In the genomic region with DNA sequence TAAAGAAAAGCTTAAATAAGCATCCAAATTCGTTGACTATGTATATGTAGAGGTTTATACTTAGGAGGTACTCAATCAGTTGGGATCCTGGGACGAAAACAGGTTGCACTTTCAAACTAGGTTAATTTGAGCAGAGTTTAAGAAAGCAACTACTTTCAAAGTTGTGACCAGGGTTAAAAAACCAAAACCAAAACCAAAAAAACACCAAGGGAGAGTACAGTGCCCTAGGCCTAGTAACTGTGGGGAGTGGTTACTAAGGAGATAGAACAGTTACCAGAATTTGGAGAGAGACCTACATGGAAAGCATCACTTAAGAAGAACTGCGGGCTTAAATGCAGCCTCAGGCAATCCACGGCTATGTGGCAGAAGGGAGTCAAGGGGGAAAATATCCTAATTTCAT, we compare ENCODE assay signal across 27 cellular contexts.
A peak's percentile ranks its signal among the peaks of the same experiment; 100 is the strongest.
DNase-seq lines count a peak whose midpoint lies in the region; ATAC-seq and TF ChIP-seq lines count a peak whose summit lies in the region.
"Had no signal": no experiment of that assay in that cellular context is flagged by ENCODE, and none has a peak within 500 bp of the region (broad histone marks: within the 10 kb centered on the region; RNA-seq: fewer than 3 reads in every experiment).

No MANE protein-coding gene starts in this region.

- H3K4me1 Mint-ChIP-seq in activated CD8-positive, alpha-beta memory T cell treated with anti-CD3 and anti-CD28 coated beads, Interleukin-2, amount 10 ng/mL, durations not matched to agents 7 days and 5 days = no peaks in the 10 kb centered on the region
- H3K4me1 Mint-ChIP-seq: endodermal cell, T-cell had no signal

- ATAC-seq in GM18867 (IDR thresholded peaks at IDR 0.05; ENCODE audit: unreplicated experiment) = peak; percentile 95
- ATAC-seq in GM21528 (IDR thresholded peaks at IDR 0.05; ENCODE audit: low FRiP score, unreplicated experiment) = peak; percentile 66
- ATAC-seq in HG03025 (IDR thresholded peaks at IDR 0.05; ENCODE audit: low FRiP score, unreplicated experiment) = peak; percentile 59
- ATAC-seq in SK-N-SH treated with all-trans-retinoic acid at 6 μM for 48 hours = no peak
- no peak for ATAC-seq in activated CD8-positive, alpha-beta memory T cell treated with anti-CD3 and anti-CD28 coated beads, Interleukin-2, amount 10 ng/mL, durations not matched to agents 7 days and 5 days
- ATAC-seq: activated CD8-positive, alpha-beta T cell treated with anti-CD3 and anti-CD28 coated beads, Interleukin-2, amount 10 ng/mL, durations not matched to agents 7 days and 5 days; T-cell had no signal

- DNase-seq in M059J (ENCODE audit: low read depth) (peak; percentile 7), dedifferentiated amniotic fluid mesenchymal stem cell (ENCODE audit: extremely low spot score) (no peak), NCI-H1694 treated with DMSO at 0.1 percent for 48 hours (lab: John Stamatoyannopoulos, UW) (no peak)
- no peak for DNase-seq in activated CD8-positive, alpha-beta memory T cell treated with anti-CD3 and anti-CD28 coated beads, Interleukin-2, amount 10 ng/mL, durations not matched to agents 7 days and 5 days
- DNase-seq: activated CD4-positive, CD25-positive, alpha-beta regulatory T cell treated with anti-CD3 and anti-CD28 coated beads, Interleukin-2, amount 50 U/mL, for 72 hours; activated CD8-positive, alpha-beta T cell treated with anti-CD3 and anti-CD28 coated beads, Interleukin-2, amount 10 ng/mL, durations not matched to agents 7 days and 5 days; activated naive CD4-positive, alpha-beta T cell treated with anti-CD3 and anti-CD28 coated beads for 36 hours; activated T-cell treated with anti-CD3 and anti-CD28 coated beads, Interleukin-2, amount 50 U/mL, for 48 hours; amniotic stem cell; C1 segment of cervical spinal cord; Calu3; endodermal cell; glutamatergic neuron; kidney glomerular epithelial cell; NCI-H1105; NCI-H2029 treated with DMSO at 0.1 percent for 48 hours; NCI-H345; nucleus accumbens; SHP77 treated with DMSO at 0.1 percent for 48 hours; spleen; stimulated activated CD4-positive, alpha-beta T cell treated with anti-CD3 and anti-CD28 coated beads, Interleukin-4, amount 100 ng/mL, for 24 hours; stimulated activated naive CD4-positive, alpha-beta T cell treated with Interleukin-2 at 50 U/mL for 16 hours; T-cell had no signal

- no peaks in the 10 kb centered on the region for H3K36me3 Mint-ChIP-seq in activated CD8-positive, alpha-beta memory T cell treated with anti-CD3 and anti-CD28 coated beads, Interleukin-2, amount 10 ng/mL, durations not matched to agents 7 days and 5 days
- H3K36me3 Mint-ChIP-seq: T-cell had no signal

- CTCF ChIA-PET in activated CD8-positive, alpha-beta memory T cell treated with anti-CD3 and anti-CD28 coated beads, Interleukin-2, amount 10 ng/mL, durations not matched to agents 7 days and 5 days (lab: Charles Lee) = no interaction called here

- no peaks in the 10 kb centered on the region for H3K9me3 Mint-ChIP-seq in activated CD8-positive, alpha-beta memory T cell treated with anti-CD3 and anti-CD28 coated beads, Interleukin-2, amount 10 ng/mL, durations not matched to agents 7 days and 5 days (ENCODE audit: low read depth)

- no peak overlapping the region for H3K4me3 Mint-ChIP-seq in activated CD8-positive, alpha-beta memory T cell treated with anti-CD3 and anti-CD28 coated beads, Interleukin-2, amount 10 ng/mL, durations not matched to agents 7 days and 5 days
- H3K4me3 Mint-ChIP-seq: activated CD8-positive, alpha-beta T cell treated with anti-CD3 and anti-CD28 coated beads, Interleukin-2, amount 10 ng/mL, durations not matched to agents 7 days and 5 days; activated naive CD4-positive, alpha-beta T cell treated with anti-CD3 and anti-CD28 coated beads for 36 hours; endodermal cell; T-cell had no signal

- H3K27ac Mint-ChIP-seq in activated CD8-positive, alpha-beta memory T cell treated with anti-CD3 and anti-CD28 coated beads, Interleukin-2, amount 10 ng/mL, durations not matched to agents 7 days and 5 days = no peak overlapping the region
- H3K27ac Mint-ChIP-seq: activated CD8-positive, alpha-beta T cell treated with anti-CD3 and anti-CD28 coated beads, Interleukin-2, amount 10 ng/mL, durations not matched to agents 7 days and 5 days; activated naive CD4-positive, alpha-beta T cell treated with anti-CD3 and anti-CD28 coated beads for 36 hours; endodermal cell; T-cell had no signal

- peaks cover 4% of the 10 kb centered on the region for H3K27me3 Mint-ChIP-seq in activated CD8-positive, alpha-beta memory T cell treated with anti-CD3 and anti-CD28 coated beads, Interleukin-2, amount 10 ng/mL, durations not matched to agents 7 days and 5 days

TF ChIP-seq in SK-N-SH treated with all-trans-retinoic acid at 6 μM for 48 hours, 23 proteins besides CTCF, POLR2A, EP300 and RAD21:
- TF ChIP-seq, protein P1, sequence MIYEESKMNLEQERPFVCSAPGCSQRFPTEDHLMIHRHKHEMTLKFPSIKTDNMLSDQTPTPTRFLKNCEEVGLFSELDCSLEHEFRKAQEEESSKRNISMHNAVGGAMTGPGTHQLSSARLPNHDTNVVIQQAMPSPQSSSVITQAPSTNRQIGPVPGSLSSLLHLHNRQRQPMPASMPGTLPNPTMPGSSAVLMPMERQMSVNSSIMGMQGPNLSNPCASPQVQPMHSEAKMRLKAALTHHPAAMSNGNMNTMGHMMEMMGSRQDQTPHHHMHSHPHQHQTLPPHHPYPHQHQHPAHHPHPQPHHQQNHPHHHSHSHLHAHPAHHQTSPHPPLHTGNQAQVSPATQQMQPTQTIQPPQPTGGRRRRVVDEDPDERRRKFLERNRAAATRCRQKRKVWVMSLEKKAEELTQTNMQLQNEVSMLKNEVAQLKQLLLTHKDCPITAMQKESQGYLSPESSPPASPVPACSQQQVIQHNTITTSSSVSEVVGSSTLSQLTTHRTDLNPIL (CRISPR knock-in tag; IDR thresholded peaks at IDR 0.05; ENCODE audit: low read depth) = no peak
- TF ChIP-seq TCF4 (CRISPR knock-in tag; IDR thresholded peaks at IDR 0.05; ENCODE audit: borderline replicate concordance) (no peak), GLIS3 (CRISPR knock-in tag; IDR thresholded peaks at IDR 0.05) (no peak), ISL1 (CRISPR knock-in tag; IDR thresholded peaks at IDR 0.05) (no peak), ZFP3 (CRISPR knock-in tag; IDR thresholded peaks at IDR 0.05) (no peak)

Comparison
In these comparisons a context has a peak if more than half of its experiments do, and no peak if none do; other contexts are left out.
1. ATAC-seq: peak in GM18867 (single experiment), GM21528 (single experiment) and HG03025 (single experiment); none in SK-N-SH treated with all-trans-retinoic acid at 6 μM for 48 hours (single experiment) and activated CD8-positive, alpha-beta memory T cell treated with anti-CD3 and anti-CD28 coated beads, Interleukin-2, amount 10 ng/mL, durations not matched to agents 7 days and 5 days (single experiment).